ENCODE assay signal across 34 cellular contexts in genomic region chr19:29016353-29016752, GRCh38.
"Had no signal": no experiment of that assay in that cellular context is flagged by ENCODE, and none has a peak within 500 bp of the region (broad histone marks: within the 10 kb centered on the region; RNA-seq: fewer than 3 reads in every experiment).

No MANE protein-coding gene starts in this region.

- ATAC-seq: activated CD8-positive, alpha-beta T cell treated with anti-CD3 and anti-CD28 coated beads for 36 hours; activated naive CD4-positive, alpha-beta T cell treated with anti-CD3 and anti-CD28 coated beads, Interleukin-2, amount 50 U/mL, for 72 hours; activated T-cell treated with anti-CD3 and anti-CD28 coated beads, Interleukin-2, amount 50 U/mL, for 4 hours; activated T-cell treated with anti-CD3 and anti-CD28 coated beads, Interleukin-2, amount 50 U/mL, for 72 hours; activated T-helper 17 cell treated with anti-CD3 and anti-CD28 coated beads, Interleukin-2, amount 50 U/mL, for 72 hours; body of pancreas had no signal

- H3K27ac Mint-ChIP-seq: activated B cell treated with CpG ODN at 0.5 μM for 24 hours; activated CD4-positive, alpha-beta memory T cell treated with anti-CD3 and anti-CD28 coated beads for 36 hours; activated CD4-positive, alpha-beta T cell treated with anti-CD3 and anti-CD28 coated beads, Interleukin-2, amount 10 ng/mL, durations not matched to agents 24 days and 14 days; activated CD8-positive, alpha-beta T cell treated with anti-CD3 and anti-CD28 coated beads for 36 hours; activated naive CD4-positive, alpha-beta T cell treated with anti-CD3 and anti-CD28 coated beads for 36 hours; activated naive CD4-positive, alpha-beta T cell treated with anti-CD3 and anti-CD28 coated beads, Interleukin-2, amount 50 U/mL, for 72 hours; activated naive CD8-positive, alpha-beta T cell treated with anti-CD3 and anti-CD28 coated beads for 36 hours; activated T-cell treated with anti-CD3 and anti-CD28 coated beads, Interleukin-2, amount 50 U/mL, for 72 hours; activated T-helper 1 cell treated with anti-CD3 and anti-CD28 coated beads, Interleukin-12 subunit alpha, Interleukin-12 subunit beta, Interleukin-2, Interleukin-4 antibody, amounts not matched to agents 30 ng/mL and 10 ng/mL and 1 ng/mL, durations not matched to agents 14 hours and 24 hours and 36 hours; activated T-helper 17 cell treated with anti-CD3 and anti-CD28 coated beads, Interleukin-2, amount 50 U/mL, for 72 hours; T-helper 1 cell treated with Interleukin-12 subunit alpha and Interleukin-12 subunit beta and Interleukin-4 antibody, amounts not matched to agents 30 μg/mL and 1 μg/mL, for 36 hours; T-helper 2 cell treated with Interferon-gamma antibody and Interleukin-4, amounts not matched to agents 5 μg/mL and 100 μg/mL, for 36 hours had no signal

- H3K4me3 Mint-ChIP-seq: activated B cell treated with CpG ODN at 0.5 μM for 24 hours; activated CD4-positive, alpha-beta memory T cell treated with anti-CD3 and anti-CD28 coated beads for 36 hours; activated CD4-positive, alpha-beta T cell treated with anti-CD3 and anti-CD28 coated beads, Interleukin-2, amount 10 ng/mL, durations not matched to agents 24 days and 14 days; activated CD8-positive, alpha-beta T cell treated with anti-CD3 and anti-CD28 coated beads for 36 hours; activated naive CD4-positive, alpha-beta T cell treated with anti-CD3 and anti-CD28 coated beads for 36 hours; activated naive CD8-positive, alpha-beta T cell treated with anti-CD3 and anti-CD28 coated beads for 36 hours; activated T-cell treated with anti-CD3 and anti-CD28 coated beads, Interleukin-2, amount 50 U/mL, for 4 hours; activated T-cell treated with anti-CD3 and anti-CD28 coated beads, Interleukin-2, amount 50 U/mL, for 72 hours; activated T-helper 1 cell treated with anti-CD3 and anti-CD28 coated beads, Interleukin-12 subunit alpha, Interleukin-12 subunit beta, Interleukin-2, Interleukin-4 antibody, amounts not matched to agents 30 ng/mL and 10 ng/mL and 1 ng/mL, durations not matched to agents 14 hours and 24 hours and 36 hours; activated T-helper 17 cell treated with anti-CD3 and anti-CD28 coated beads, Interleukin-2, amount 50 U/mL, for 72 hours; T-helper 1 cell treated with Interleukin-12 subunit alpha and Interleukin-12 subunit beta and Interleukin-4 antibody, amounts not matched to agents 30 μg/mL and 1 μg/mL, for 36 hours; T-helper 2 cell treated with Interferon-gamma antibody and Interleukin-4, amounts not matched to agents 5 μg/mL and 100 μg/mL, for 36 hours had no signal

- H3K4me1 Mint-ChIP-seq: activated B cell treated with CpG ODN at 0.5 μM for 24 hours; activated CD4-positive, alpha-beta T cell treated with anti-CD3 and anti-CD28 coated beads, Interleukin-2, amount 10 ng/mL, durations not matched to agents 24 days and 14 days; activated naive CD8-positive, alpha-beta T cell treated with anti-CD3 and anti-CD28 coated beads for 36 hours; activated T-helper 17 cell treated with anti-CD3 and anti-CD28 coated beads, Interleukin-2, amount 50 U/mL, for 72 hours had no signal

- H3K27me3 Mint-ChIP-seq: activated B cell treated with CpG ODN at 0.5 μM for 24 hours; activated CD4-positive, alpha-beta T cell treated with anti-CD3 and anti-CD28 coated beads, Interleukin-2, amount 10 ng/mL, durations not matched to agents 24 days and 14 days; activated T-helper 17 cell treated with anti-CD3 and anti-CD28 coated beads, Interleukin-2, amount 50 U/mL, for 72 hours had no signal

- H3K36me3 Mint-ChIP-seq: activated CD4-positive, alpha-beta memory T cell treated with anti-CD3 and anti-CD28 coated beads for 36 hours; activated naive CD4-positive, alpha-beta T cell treated with anti-CD3 and anti-CD28 coated beads, Interleukin-2, amount 50 U/mL, for 72 hours; activated naive CD8-positive, alpha-beta T cell treated with anti-CD3 and anti-CD28 coated beads for 36 hours had no signal

- DNase-seq: activated B cell treated with CpG ODN at 0.5 μM for 24 hours; activated CD4-positive, alpha-beta memory T cell treated with anti-CD3 and anti-CD28 coated beads for 36 hours; activated CD4-positive, alpha-beta T cell treated with anti-CD3 and anti-CD28 coated beads for 4 hours; activated CD4-positive, alpha-beta T cell treated with anti-CD3 and anti-CD28 coated beads, Interleukin-2, amount 10 ng/mL, durations not matched to agents 24 days and 14 days; activated CD4-positive, alpha-beta T cell treated with anti-CD3 and anti-CD28 coated beads, Interleukin-2, amount 50 U/mL, for 1 hour; activated CD4-positive, alpha-beta T cell treated with anti-CD3 and anti-CD28 coated beads, Interleukin-2, amount 50 U/mL, for 4 hours; activated CD4-positive, CD25-positive, alpha-beta regulatory T cell treated with anti-CD3 and anti-CD28 coated beads, Interleukin-2, amount 50 U/mL, for 72 hours; activated CD8-positive, alpha-beta memory T cell treated with anti-CD3 and anti-CD28 coated beads, Interleukin-2, amount 50 U/mL, for 4 hours; activated CD8-positive, alpha-beta T cell treated with anti-CD3 and anti-CD28 coated beads for 36 hours; activated effector memory CD4-positive, alpha-beta T cell treated with anti-CD3 and anti-CD28 coated beads, Interleukin-2, amount 50 U/mL, for 16 hours; activated gamma-delta T cell treated with Interleukin-2 at 50 U/mL for 16 hours; activated naive CD4-positive, alpha-beta T cell; activated naive CD4-positive, alpha-beta T cell treated with anti-CD3 and anti-CD28 coated beads for 36 hours; activated naive CD4-positive, alpha-beta T cell treated with anti-CD3 and anti-CD28 coated beads, Interleukin-2, amount 50 U/mL, for 16 hours; activated naive CD8-positive, alpha-beta T cell treated with anti-CD3 and anti-CD28 coated beads for 36 hours; activated T-cell treated with anti-CD3 and anti-CD28 coated beads for 4 hours; activated T-cell treated with anti-CD3 and anti-CD28 coated beads, Interleukin-2, amount 50 U/mL, for 1 hour; activated T-cell treated with anti-CD3 and anti-CD28 coated beads, Interleukin-2, amount 50 U/mL, for 4 hours; activated T-cell treated with anti-CD3 and anti-CD28 coated beads, Interleukin-2, amount 50 U/mL, for 72 hours; adrenal gland; amniotic stem cell; aorta; body of pancreas; brain microvascular endothelial cell; central memory CD4-positive, alpha-beta T cell; cerebellar nuclear complex; T-helper 1 cell; T-helper 2 cell; T-helper 9 cell had no signal

- H3K9me3 Mint-ChIP-seq: activated B cell treated with CpG ODN at 0.5 μM for 24 hours; activated CD4-positive, alpha-beta memory T cell treated with anti-CD3 and anti-CD28 coated beads for 36 hours; activated CD4-positive, alpha-beta T cell treated with anti-CD3 and anti-CD28 coated beads, Interleukin-2, amount 10 ng/mL, durations not matched to agents 24 days and 14 days; activated CD8-positive, alpha-beta T cell treated with anti-CD3 and anti-CD28 coated beads for 36 hours; activated naive CD4-positive, alpha-beta T cell treated with anti-CD3 and anti-CD28 coated beads for 36 hours; activated naive CD4-positive, alpha-beta T cell treated with anti-CD3 and anti-CD28 coated beads, Interleukin-2, amount 50 U/mL, for 72 hours; activated naive CD8-positive, alpha-beta T cell treated with anti-CD3 and anti-CD28 coated beads for 36 hours; activated T-cell treated with anti-CD3 and anti-CD28 coated beads, Interleukin-2, amount 50 U/mL, for 4 hours; activated T-helper 1 cell treated with anti-CD3 and anti-CD28 coated beads, Interleukin-12 subunit alpha, Interleukin-12 subunit beta, Interleukin-2, Interleukin-4 antibody, amounts not matched to agents 30 ng/mL and 10 ng/mL and 1 ng/mL, durations not matched to agents 14 hours and 24 hours and 36 hours; activated T-helper 17 cell treated with anti-CD3 and anti-CD28 coated beads, Interleukin-2, amount 50 U/mL, for 72 hours; T-helper 1 cell treated with Interleukin-12 subunit alpha and Interleukin-12 subunit beta and Interleukin-4 antibody, amounts not matched to agents 30 μg/mL and 1 μg/mL, for 36 hours; T-helper 2 cell treated with Interferon-gamma antibody and Interleukin-4, amounts not matched to agents 5 μg/mL and 100 μg/mL, for 36 hours had no signal
